1 cellular context compared by ENCODE assay signal in the genomic region with DNA sequence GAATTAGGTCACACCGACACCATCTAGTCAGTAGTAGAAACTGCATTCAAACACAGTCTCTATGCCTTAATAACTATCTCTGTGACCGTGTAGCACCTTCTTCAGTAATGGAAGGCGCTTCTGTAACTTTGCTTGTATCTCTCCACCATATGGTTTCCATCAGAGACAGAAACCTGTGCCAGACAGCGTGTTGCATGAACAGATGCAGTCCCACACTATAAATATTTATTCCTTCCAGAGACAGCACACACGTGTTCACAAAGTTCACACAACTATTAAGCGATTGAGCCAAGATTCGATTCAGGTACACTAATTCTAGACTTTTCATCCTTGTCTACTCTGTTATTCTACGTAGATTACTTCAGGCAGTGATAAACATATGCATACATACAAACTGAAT.
TF ChIP-seq lines count a peak whose summit lies in the region.

No MANE protein-coding gene starts in this region.

TF ChIP-seq in GM23338, 12 proteins besides CTCF, POLR2A, EP300 and RAD21 (continued from another document):
- TF ChIP-seq, protein P1, sequence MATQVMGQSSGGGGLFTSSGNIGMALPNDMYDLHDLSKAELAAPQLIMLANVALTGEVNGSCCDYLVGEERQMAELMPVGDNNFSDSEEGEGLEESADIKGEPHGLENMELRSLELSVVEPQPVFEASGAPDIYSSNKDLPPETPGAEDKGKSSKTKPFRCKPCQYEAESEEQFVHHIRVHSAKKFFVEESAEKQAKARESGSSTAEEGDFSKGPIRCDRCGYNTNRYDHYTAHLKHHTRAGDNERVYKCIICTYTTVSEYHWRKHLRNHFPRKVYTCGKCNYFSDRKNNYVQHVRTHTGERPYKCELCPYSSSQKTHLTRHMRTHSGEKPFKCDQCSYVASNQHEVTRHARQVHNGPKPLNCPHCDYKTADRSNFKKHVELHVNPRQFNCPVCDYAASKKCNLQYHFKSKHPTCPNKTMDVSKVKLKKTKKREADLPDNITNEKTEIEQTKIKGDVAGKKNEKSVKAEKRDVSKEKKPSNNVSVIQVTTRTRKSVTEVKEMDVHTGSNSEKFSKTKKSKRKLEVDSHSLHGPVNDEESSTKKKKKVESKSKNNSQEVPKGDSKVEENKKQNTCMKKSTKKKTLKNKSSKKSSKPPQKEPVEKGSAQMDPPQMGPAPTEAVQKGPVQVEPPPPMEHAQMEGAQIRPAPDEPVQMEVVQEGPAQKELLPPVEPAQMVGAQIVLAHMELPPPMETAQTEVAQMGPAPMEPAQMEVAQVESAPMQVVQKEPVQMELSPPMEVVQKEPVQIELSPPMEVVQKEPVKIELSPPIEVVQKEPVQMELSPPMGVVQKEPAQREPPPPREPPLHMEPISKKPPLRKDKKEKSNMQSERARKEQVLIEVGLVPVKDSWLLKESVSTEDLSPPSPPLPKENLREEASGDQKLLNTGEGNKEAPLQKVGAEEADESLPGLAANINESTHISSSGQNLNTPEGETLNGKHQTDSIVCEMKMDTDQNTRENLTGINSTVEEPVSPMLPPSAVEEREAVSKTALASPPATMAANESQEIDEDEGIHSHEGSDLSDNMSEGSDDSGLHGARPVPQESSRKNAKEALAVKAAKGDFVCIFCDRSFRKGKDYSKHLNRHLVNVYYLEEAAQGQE (IDR thresholded peaks at IDR 0.05; ENCODE audit: unreplicated experiment): no peak
- TF ChIP-seq JUNB (IDR thresholded peaks at IDR 0.05; ENCODE audit: unreplicated experiment) (no peak), EZH2 (IDR thresholded peaks at IDR 0.05; ENCODE audit: low read depth, unreplicated experiment) (no peak), EZH2phosphoT487 (IDR thresholded peaks at IDR 0.05; ENCODE audit: unreplicated experiment) (no peak), NANOG (IDR thresholded peaks at IDR 0.05; ENCODE audit: borderline replicate concordance) (no peak), STAT1 (IDR thresholded peaks at IDR 0.05; ENCODE audit: unreplicated experiment) (no peak)
